Comparison of ENCODE assay signal across 1 cellular context in the genomic region with DNA sequence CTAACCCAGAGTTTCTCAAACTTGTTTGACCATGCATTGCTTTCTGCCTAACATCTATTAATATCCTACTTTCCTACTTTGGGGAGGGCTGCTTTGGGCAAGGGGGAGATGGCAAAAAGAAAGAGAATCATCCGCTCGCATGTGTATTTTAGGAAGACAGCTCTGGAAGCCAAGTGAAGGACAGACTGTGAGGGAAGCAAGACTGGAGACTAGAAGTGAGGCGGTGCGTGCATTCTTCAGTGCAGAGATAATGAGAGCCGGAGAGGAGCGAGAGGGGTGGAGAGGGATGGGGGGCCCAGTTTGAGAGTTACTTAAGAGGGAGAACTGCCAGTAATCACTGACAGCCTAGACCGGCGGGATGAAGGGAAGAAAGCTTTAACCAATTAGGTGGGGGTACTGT.
TF ChIP-seq lines count a peak whose summit lies in the region.

No MANE protein-coding gene starts in this region.

TF ChIP-seq in GM23338, 12 proteins besides CTCF, POLR2A, EP300 and RAD21 (continued from another document):
- TF ChIP-seq, protein P1, sequence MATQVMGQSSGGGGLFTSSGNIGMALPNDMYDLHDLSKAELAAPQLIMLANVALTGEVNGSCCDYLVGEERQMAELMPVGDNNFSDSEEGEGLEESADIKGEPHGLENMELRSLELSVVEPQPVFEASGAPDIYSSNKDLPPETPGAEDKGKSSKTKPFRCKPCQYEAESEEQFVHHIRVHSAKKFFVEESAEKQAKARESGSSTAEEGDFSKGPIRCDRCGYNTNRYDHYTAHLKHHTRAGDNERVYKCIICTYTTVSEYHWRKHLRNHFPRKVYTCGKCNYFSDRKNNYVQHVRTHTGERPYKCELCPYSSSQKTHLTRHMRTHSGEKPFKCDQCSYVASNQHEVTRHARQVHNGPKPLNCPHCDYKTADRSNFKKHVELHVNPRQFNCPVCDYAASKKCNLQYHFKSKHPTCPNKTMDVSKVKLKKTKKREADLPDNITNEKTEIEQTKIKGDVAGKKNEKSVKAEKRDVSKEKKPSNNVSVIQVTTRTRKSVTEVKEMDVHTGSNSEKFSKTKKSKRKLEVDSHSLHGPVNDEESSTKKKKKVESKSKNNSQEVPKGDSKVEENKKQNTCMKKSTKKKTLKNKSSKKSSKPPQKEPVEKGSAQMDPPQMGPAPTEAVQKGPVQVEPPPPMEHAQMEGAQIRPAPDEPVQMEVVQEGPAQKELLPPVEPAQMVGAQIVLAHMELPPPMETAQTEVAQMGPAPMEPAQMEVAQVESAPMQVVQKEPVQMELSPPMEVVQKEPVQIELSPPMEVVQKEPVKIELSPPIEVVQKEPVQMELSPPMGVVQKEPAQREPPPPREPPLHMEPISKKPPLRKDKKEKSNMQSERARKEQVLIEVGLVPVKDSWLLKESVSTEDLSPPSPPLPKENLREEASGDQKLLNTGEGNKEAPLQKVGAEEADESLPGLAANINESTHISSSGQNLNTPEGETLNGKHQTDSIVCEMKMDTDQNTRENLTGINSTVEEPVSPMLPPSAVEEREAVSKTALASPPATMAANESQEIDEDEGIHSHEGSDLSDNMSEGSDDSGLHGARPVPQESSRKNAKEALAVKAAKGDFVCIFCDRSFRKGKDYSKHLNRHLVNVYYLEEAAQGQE (IDR thresholded peaks at IDR 0.05; ENCODE audit: unreplicated experiment): no peak
- TF ChIP-seq ETS1 (IDR thresholded peaks at IDR 0.05) (no peak), NANOG (IDR thresholded peaks at IDR 0.05; ENCODE audit: borderline replicate concordance) (no peak), CREB1 (CRISPR knock-in tag; IDR thresholded peaks at IDR 0.05; ENCODE audit: low read depth) (no peak), ZNF331 (CRISPR knock-in tag; IDR thresholded peaks at IDR 0.05; ENCODE audit: low read depth) (no peak), JUNB (IDR thresholded peaks at IDR 0.05; ENCODE audit: unreplicated experiment) (no peak), POLR2AphosphoS5 (IDR thresholded peaks at IDR 0.05; ENCODE audit: low read depth) (no peak), STAT1 (IDR thresholded peaks at IDR 0.05; ENCODE audit: unreplicated experiment) (no peak), EZH2 (IDR thresholded peaks at IDR 0.05; ENCODE audit: low read depth, unreplicated experiment) (no peak), EZH2phosphoT487 (IDR thresholded peaks at IDR 0.05; ENCODE audit: unreplicated experiment) (no peak)
- TF ChIP-seq, protein P2, sequence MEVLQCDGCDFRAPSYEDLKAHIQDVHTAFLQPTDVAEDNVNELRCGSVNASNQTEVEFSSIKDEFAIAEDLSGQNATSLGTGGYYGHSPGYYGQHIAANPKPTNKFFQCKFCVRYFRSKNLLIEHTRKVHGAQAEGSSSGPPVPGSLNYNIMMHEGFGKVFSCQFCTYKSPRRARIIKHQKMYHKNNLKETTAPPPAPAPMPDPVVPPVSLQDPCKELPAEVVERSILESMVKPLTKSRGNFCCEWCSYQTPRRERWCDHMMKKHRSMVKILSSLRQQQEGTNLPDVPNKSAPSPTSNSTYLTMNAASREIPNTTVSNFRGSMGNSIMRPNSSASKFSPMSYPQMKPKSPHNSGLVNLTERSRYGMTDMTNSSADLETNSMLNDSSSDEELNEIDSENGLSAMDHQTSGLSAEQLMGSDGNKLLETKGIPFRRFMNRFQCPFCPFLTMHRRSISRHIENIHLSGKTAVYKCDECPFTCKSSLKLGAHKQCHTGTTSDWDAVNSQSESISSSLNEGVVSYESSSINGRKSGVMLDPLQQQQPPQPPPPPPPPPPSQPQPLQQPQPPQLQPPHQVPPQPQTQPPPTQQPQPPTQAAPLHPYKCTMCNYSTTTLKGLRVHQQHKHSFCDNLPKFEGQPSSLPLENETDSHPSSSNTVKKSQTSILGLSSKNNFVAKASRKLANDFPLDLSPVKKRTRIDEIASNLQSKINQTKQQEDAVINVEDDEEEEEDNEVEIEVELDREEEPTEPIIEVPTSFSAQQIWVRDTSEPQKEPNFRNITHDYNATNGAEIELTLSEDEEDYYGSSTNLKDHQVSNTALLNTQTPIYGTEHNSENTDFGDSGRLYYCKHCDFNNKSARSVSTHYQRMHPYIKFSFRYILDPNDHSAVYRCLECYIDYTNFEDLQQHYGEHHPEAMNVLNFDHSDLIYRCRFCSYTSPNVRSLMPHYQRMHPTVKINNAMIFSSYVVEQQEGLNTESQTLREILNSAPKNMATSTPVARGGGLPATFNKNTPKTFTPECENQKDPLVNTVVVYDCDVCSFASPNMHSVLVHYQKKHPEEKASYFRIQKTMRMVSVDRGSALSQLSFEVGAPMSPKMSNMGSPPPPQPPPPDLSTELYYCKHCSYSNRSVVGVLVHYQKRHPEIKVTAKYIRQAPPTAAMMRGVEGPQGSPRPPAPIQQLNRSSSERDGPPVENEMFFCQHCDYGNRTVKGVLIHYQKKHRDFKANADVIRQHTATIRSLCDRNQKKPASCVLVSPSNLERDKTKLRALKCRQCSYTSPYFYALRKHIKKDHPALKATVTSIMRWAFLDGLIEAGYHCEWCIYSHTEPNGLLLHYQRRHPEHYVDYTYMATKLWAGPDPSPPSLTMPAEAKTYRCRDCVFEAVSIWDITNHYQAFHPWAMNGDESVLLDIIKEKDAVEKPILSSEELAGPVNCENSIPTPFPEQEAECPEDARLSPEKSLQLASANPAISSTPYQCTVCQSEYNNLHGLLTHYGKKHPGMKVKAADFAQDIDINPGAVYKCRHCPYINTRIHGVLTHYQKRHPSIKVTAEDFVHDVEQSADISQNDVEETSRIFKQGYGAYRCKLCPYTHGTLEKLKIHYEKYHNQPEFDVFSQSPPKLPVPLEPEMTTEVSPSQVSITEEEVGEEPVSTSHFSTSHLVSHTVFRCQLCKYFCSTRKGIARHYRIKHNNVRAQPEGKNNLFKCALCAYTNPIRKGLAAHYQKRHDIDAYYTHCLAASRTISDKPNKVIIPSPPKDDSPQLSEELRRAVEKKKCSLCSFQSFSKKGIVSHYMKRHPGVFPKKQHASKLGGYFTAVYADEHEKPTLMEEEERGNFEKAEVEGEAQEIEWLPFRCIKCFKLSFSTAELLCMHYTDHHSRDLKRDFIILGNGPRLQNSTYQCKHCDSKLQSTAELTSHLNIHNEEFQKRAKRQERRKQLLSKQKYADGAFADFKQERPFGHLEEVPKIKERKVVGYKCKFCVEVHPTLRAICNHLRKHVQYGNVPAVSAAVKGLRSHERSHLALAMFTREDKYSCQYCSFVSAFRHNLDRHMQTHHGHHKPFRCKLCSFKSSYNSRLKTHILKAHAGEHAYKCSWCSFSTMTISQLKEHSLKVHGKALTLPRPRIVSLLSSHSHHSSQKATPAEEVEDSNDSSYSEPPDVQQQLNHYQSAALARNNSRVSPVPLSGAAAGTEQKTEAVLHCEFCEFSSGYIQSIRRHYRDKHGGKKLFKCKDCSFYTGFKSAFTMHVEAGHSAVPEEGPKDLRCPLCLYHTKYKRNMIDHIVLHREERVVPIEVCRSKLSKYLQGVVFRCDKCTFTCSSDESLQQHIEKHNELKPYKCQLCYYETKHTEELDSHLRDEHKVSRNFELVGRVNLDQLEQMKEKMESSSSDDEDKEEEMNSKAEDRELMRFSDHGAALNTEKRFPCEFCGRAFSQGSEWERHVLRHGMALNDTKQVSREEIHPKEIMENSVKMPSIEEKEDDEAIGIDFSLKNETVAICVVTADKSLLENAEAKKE (CRISPR knock-in tag; IDR thresholded peaks at IDR 0.05): no peak
